In the genomic region with DNA sequence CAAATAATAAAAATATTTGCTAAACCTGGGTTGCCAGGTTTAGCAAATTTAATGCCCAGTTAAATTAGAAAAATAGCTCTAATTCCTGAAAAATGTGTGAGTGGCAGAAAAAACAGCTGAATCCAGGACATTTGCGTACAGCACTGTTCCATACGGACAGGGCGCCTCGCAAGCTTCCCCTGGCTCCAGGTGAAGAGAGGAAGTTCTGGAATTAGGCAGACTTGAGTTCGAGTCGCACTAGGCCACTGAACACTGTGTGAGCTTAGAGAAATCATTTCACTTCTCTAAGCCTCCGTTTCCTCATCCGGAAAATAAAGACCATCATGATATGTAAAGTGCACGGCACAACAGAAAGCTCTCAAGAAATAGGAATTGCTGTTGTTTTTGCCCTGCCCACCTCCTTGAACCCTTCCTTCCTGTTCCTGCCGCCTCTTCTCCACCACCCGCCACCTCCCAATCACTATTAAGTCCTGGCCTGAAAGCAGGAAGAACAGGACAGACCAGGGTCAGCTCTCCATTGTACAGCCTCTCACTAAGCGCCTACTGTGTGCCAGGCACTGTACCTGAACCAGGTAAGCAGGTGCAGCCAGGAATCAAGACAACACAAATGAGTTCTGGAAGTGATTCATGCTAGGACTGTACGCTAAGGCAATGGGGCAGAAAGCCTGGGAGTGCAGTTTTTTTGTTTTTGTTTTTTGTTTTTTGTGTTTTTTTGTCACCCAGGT, we compare ENCODE assay signal across 8 cellular contexts. TPM values are rescaled to one million over a fixed set of nuclear protein-coding genes. Genes with fewer than 3 reads are reported as not detected.
DNase-seq lines count a peak whose midpoint lies in the region; ATAC-seq and TF ChIP-seq lines count a peak whose summit lies in the region.

No MANE protein-coding gene starts in this region.

- TF ChIP-seq CTCF in cardiac fibroblast (IDR thresholded peaks at IDR 0.05; ENCODE audit: low read depth, low read length), result no peak

- peak overlapping the region; percentile 95 for H3K4me3 ChIP-seq in ACC112 (ENCODE audit: low read depth, low read length)
- H3K4me3 ChIP-seq in HUES6 (ENCODE audit: low read depth, low read length), result peak overlapping the region; percentile 79
- H3K4me3 ChIP-seq in cardiac fibroblast (replicated peaks in 1 of 2; ENCODE audit: low read depth in 2 of 2, low read length in 2 of 2), result peak overlapping the region; percentile 87 to 92
- H3K4me3 ChIP-seq in mucosa of rectum (ENCODE audit: low read length in 2 of 2), result peak overlapping the region; percentile 70 to 90

- H3K79me2 ChIP-seq in ACC112 (ENCODE audit: control insufficient read depth, insufficient read depth, low read length, unreplicated experiment), result peaks cover 4% of the 10 kb centered on the region

- H3K27ac ChIP-seq in ACC112 (ENCODE audit: low read depth, low read length), result no peak overlapping the region
- no peak overlapping the region for H3K27ac ChIP-seq in HUES6 (ENCODE audit: low read depth, low read length)
- H3K27ac ChIP-seq in mucosa of rectum (ENCODE audit: low read depth in 2 of 2, low read length in 2 of 2), result no peak overlapping the region

- H3K27me3 ChIP-seq in ACC112 (ENCODE audit: insufficient read depth, low read length) (no peaks in the 10 kb centered on the region), HUES6 (ENCODE audit: control insufficient read depth, insufficient read depth, low read length) (peaks cover 11% of the 10 kb centered on the region; the same call in 1 of the 2 replicates), mucosa of rectum (ENCODE audit: control insufficient read depth in 2 of 2, insufficient read depth in 2 of 2, low read length in 2 of 2) (no peaks in the 10 kb centered on the region)

- no peak for ATAC-seq in GM18502 (IDR thresholded peaks at IDR 0.05; ENCODE audit: poor library complexity, unreplicated experiment)

- H3K4me1 ChIP-seq in ACC112 (ENCODE audit: control insufficient read depth, insufficient read depth, low read length, unreplicated experiment) (peaks cover 18% of the 10 kb centered on the region), HUES6 (ENCODE audit: control insufficient read depth, insufficient read depth, low read length) (peaks cover 6% of the 10 kb centered on the region; the same call in 1 of the 2 replicates), mucosa of rectum (ENCODE audit: control insufficient read depth in 2 of 2, insufficient read depth in 2 of 2, low read length in 2 of 2) (peaks cover 15 to 21% of the 10 kb centered on the region in 2 donors)

- no peaks in the 10 kb centered on the region for H3K36me3 ChIP-seq in ACC112 (ENCODE audit: insufficient read depth, low read length)
- peaks cover 6% of the 10 kb centered on the region; the same call in 1 of the 2 replicates for H3K36me3 ChIP-seq in HUES6 (ENCODE audit: control insufficient read depth, insufficient read depth, low read length)
- peaks cover 8 to 12% of the 10 kb centered on the region in 2 donors for H3K36me3 ChIP-seq in mucosa of rectum (ENCODE audit: control insufficient read depth in 2 of 2, insufficient read depth in 2 of 2, low read length in 2 of 2)

- peak overlapping the region; percentile 89 for H2AFZ ChIP-seq in ACC112 (ENCODE audit: low read length, unreplicated experiment)

- H3K9ac ChIP-seq in HUES6 (ENCODE audit: low read length), result peak overlapping the region; percentile 44
- H3K9ac ChIP-seq in mucosa of rectum (ENCODE audit: low read depth in 1 of 2, low read length in 2 of 2), result peak overlapping the region; percentile 63 to 75

- H3K9me3 ChIP-seq in HUES6 (ENCODE audit: control insufficient read depth, insufficient read depth, low read depth, low read length), result no peaks in the 10 kb centered on the region; the same call in 1 of the 2 replicates
- no peaks in the 10 kb centered on the region for H3K9me3 ChIP-seq in mucosa of rectum (ENCODE audit: control insufficient read depth in 2 of 2, low read length in 2 of 2)

- no peak for DNase-seq in cardiac fibroblast (ENCODE audit: low read depth in 2 of 2)
- DNase-seq in NCI-H446 treated with DMSO at 0.1 percent for 48 hours (lab: John Stamatoyannopoulos, UW), result no peak
- no peak for DNase-seq in HT-29 (ENCODE audit: low spot score)
- no peak for DNase-seq in DMS153 treated with DMSO at 0.1 percent for 48 hours (lab: John Stamatoyannopoulos, UW; ENCODE audit: unreplicated experiment)

RNA-seq across cellular contexts. Expression of a gene that starts 0.8 kb away (rescaled TPM):
- total RNA-seq in HT-29 (2014; rRNA removed; shearing (Covaris generic)), result 9.3 and 9.9 TPM in 2 replicates

RNA-seq across cellular contexts. Expression of a gene that starts 36.1 kb away (rescaled TPM):
- 1.7 and 2.4 TPM in 2 replicates for total RNA-seq in HT-29 (2014; rRNA removed; shearing (Covaris generic))
